Comparison of ENCODE assay signal across 32 cellular contexts in the genomic region with DNA sequence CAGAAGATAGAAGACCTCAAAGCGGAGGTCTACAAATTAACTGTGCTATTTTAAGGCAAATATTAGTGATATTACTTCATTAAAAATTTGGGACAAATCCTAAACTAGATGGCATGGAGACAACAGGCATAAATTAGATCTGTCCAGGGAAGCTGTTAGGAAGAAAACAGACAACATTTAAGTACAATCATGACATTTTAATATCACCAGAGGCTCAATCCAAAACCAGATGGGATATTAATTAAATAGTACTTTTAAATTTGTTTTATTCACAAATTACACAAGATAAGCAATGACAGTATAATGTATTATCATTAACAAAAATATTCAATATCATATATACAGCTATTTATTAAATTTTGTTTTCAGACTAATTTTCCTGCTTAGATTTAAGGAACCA.
"Had no signal": no experiment of that assay in that cellular context is flagged by ENCODE, and none has a peak within 500 bp of the region (broad histone marks: within the 10 kb centered on the region; RNA-seq: fewer than 3 reads in every experiment).

No MANE protein-coding gene starts in this region.

- H3K4me1 ChIP-seq: adrenal gland, body of pancreas, breast epithelium had no signal

- H3K36me3 ChIP-seq: adrenal gland, brain microvascular endothelial cell, breast epithelium had no signal

- DNase-seq: activated B cell treated with CpG ODN at 0.5 μM for 24 hours; activated CD4-positive, alpha-beta memory T cell treated with anti-CD3 and anti-CD28 coated beads for 36 hours; activated CD4-positive, alpha-beta T cell treated with anti-CD3 and anti-CD28 coated beads for 4 hours; activated CD4-positive, alpha-beta T cell treated with anti-CD3 and anti-CD28 coated beads, Interleukin-2, amount 10 ng/mL, durations not matched to agents 24 days and 14 days; activated CD4-positive, alpha-beta T cell treated with anti-CD3 and anti-CD28 coated beads, Interleukin-2, amount 50 U/mL, for 1 hour; activated CD4-positive, alpha-beta T cell treated with anti-CD3 and anti-CD28 coated beads, Interleukin-2, amount 50 U/mL, for 4 hours; activated CD4-positive, CD25-positive, alpha-beta regulatory T cell treated with anti-CD3 and anti-CD28 coated beads, Interleukin-2, amount 50 U/mL, for 72 hours; activated CD8-positive, alpha-beta memory T cell treated with anti-CD3 and anti-CD28 coated beads, Interleukin-2, amount 50 U/mL, for 4 hours; activated CD8-positive, alpha-beta T cell treated with anti-CD3 and anti-CD28 coated beads for 36 hours; activated effector memory CD4-positive, alpha-beta T cell treated with anti-CD3 and anti-CD28 coated beads, Interleukin-2, amount 50 U/mL, for 16 hours; activated gamma-delta T cell treated with Interleukin-2 at 50 U/mL for 16 hours; activated naive CD4-positive, alpha-beta T cell; activated naive CD4-positive, alpha-beta T cell treated with anti-CD3 and anti-CD28 coated beads for 36 hours; activated naive CD4-positive, alpha-beta T cell treated with anti-CD3 and anti-CD28 coated beads, Interleukin-2, amount 50 U/mL, for 16 hours; activated naive CD8-positive, alpha-beta T cell treated with anti-CD3 and anti-CD28 coated beads for 36 hours; activated T-cell treated with anti-CD3 and anti-CD28 coated beads for 4 hours; activated T-cell treated with anti-CD3 and anti-CD28 coated beads, Interleukin-2, amount 50 U/mL, for 1 hour; activated T-cell treated with anti-CD3 and anti-CD28 coated beads, Interleukin-2, amount 50 U/mL, for 4 hours; activated T-cell treated with anti-CD3 and anti-CD28 coated beads, Interleukin-2, amount 50 U/mL, for 72 hours; adrenal gland; amniotic stem cell; aorta; body of pancreas; brain microvascular endothelial cell; central memory CD4-positive, alpha-beta T cell; T-helper 1 cell; T-helper 2 cell; T-helper 9 cell had no signal

- H3K27ac ChIP-seq: adrenal gland, body of pancreas, brain microvascular endothelial cell, breast epithelium, VCaP had no signal

- ATAC-seq: activated CD8-positive, alpha-beta T cell treated with anti-CD3 and anti-CD28 coated beads for 36 hours; activated naive CD4-positive, alpha-beta T cell treated with anti-CD3 and anti-CD28 coated beads, Interleukin-2, amount 50 U/mL, for 72 hours; activated T-cell treated with anti-CD3 and anti-CD28 coated beads, Interleukin-2, amount 50 U/mL, for 4 hours; activated T-cell treated with anti-CD3 and anti-CD28 coated beads, Interleukin-2, amount 50 U/mL, for 72 hours; activated T-helper 17 cell treated with anti-CD3 and anti-CD28 coated beads, Interleukin-2, amount 50 U/mL, for 72 hours; body of pancreas had no signal

- H3K4me3 ChIP-seq: adrenal gland, body of pancreas, breast epithelium had no signal

- H3K27me3 ChIP-seq: adrenal gland, body of pancreas, brain microvascular endothelial cell, breast epithelium had no signal

- H3K9me3 ChIP-seq: adrenal gland, body of pancreas, breast epithelium had no signal
